ENCODE assay signal across 24 cellular contexts in the genomic region with DNA sequence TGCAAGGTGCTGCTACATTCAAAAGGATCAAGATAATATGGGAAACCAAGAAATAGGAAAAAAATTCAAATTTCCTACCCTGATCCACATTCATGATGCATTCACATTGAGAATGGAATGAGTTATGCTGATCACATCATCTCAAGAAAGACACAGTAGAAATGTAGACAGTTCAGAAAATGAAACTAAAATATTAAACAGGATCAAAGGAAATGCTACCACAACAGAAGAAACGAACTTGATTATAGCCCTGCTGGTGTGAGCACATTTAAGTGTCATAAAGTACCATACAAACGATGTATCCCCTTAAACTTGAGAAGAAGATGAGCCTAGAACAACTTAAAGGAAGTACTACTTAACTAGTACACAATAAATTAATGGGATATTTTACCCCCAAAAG. TPM values are rescaled to one million over a fixed set of nuclear protein-coding genes. Genes with fewer than 3 reads are reported as not detected.
DNase-seq lines count a peak whose midpoint lies in the region; ATAC-seq and TF ChIP-seq lines count a peak whose summit lies in the region.
"Had no signal": no experiment of that assay in that cellular context is flagged by ENCODE, and none has a peak within 500 bp of the region (broad histone marks: within the 10 kb centered on the region; RNA-seq: fewer than 3 reads in every experiment).

No MANE protein-coding gene starts in this region.

- peaks cover 17% of the 10 kb centered on the region for H3K4me1 Mint-ChIP-seq in activated T-cell treated with anti-CD3 and anti-CD28 coated beads, Interleukin-2, amount 50 U/mL, for 72 hours (ENCODE audit: low read depth)
- H3K4me1 Mint-ChIP-seq in stimulated activated naive CD8-positive, alpha-beta T cell treated with anti-CD3 and anti-CD28 coated beads, Interleukin-15, amount 100 ng/mL, for 72 hours = peaks cover 14% of the 10 kb centered on the region

- peak overlapping the region; percentile 39 for H2AFZ ChIP-seq in Loucy (ENCODE audit: low read length)

- H3K9me3 ChIP-seq in Loucy (ENCODE audit: insufficient read depth, low read depth, low read length) (no peaks in the 10 kb centered on the region), prostate gland (no peaks in the 10 kb centered on the region)
- H3K9me3 ChIP-seq: HAP-1, heart left ventricle, right lobe of liver, SJSA1 had no signal

- H3K4me2 ChIP-seq in Loucy (ENCODE audit: low read depth, low read length, poor library complexity, severe bottlenecking) = peak overlapping the region; percentile 64

- TF ChIP-seq POLR2A in prostate gland (IDR thresholded peaks at IDR 0.05) = no peak

- TF ChIP-seq CTCF in Loucy (conservative IDR thresholded peaks at IDR 0.05; ENCODE audit: low read length) (no peak), prostate gland (IDR thresholded peaks at IDR 0.05) (no peak)

- no peaks in the 10 kb centered on the region for H3F3A ChIP-seq in Loucy (ENCODE audit: low read depth)

- no peaks in the 10 kb centered on the region for H4K20me1 ChIP-seq in Loucy (ENCODE audit: insufficient read depth, low read length, poor library complexity, severe bottlenecking)

- ATAC-seq in activated T-cell treated with anti-CD3 and anti-CD28 coated beads, Interleukin-2, amount 50 U/mL, for 72 hours (replicated peaks in 1 of 2) = peak; percentile 81 to 84
- peak; percentile 94 for ATAC-seq in stimulated activated naive CD8-positive, alpha-beta T cell treated with anti-CD3 and anti-CD28 coated beads, Interleukin-15, amount 100 ng/mL, for 72 hours
- ATAC-seq in left colon = no peak
- ATAC-seq: heart left ventricle, right lobe of liver had no signal

- H3K9me3 Mint-ChIP-seq in activated T-cell treated with anti-CD3 and anti-CD28 coated beads, Interleukin-2, amount 50 U/mL, for 72 hours = no peaks in the 10 kb centered on the region
- H3K9me3 Mint-ChIP-seq in stimulated activated naive CD8-positive, alpha-beta T cell treated with anti-CD3 and anti-CD28 coated beads, Interleukin-15, amount 100 ng/mL, for 72 hours = no peaks in the 10 kb centered on the region
- H3K9me3 Mint-ChIP-seq: activated T-helper 1 cell treated with anti-CD3 and anti-CD28 coated beads, Interleukin-12 subunit alpha, Interleukin-12 subunit beta, Interleukin-2, Interleukin-4 antibody, amounts not matched to agents 30 ng/mL and 10 ng/mL and 1 ng/mL, durations not matched to agents 14 hours and 24 hours and 36 hours; type B pancreatic cell had no signal

- H3K9ac ChIP-seq in Loucy (ENCODE audit: low read depth, low read length, poor library complexity, severe bottlenecking) = peak overlapping the region; percentile 40

- H3K27me3 Mint-ChIP-seq in activated T-cell treated with anti-CD3 and anti-CD28 coated beads, Interleukin-2, amount 50 U/mL, for 72 hours (ENCODE audit: low read depth) = no peaks in the 10 kb centered on the region
- no peaks in the 10 kb centered on the region for H3K27me3 Mint-ChIP-seq in stimulated activated naive CD8-positive, alpha-beta T cell treated with anti-CD3 and anti-CD28 coated beads, Interleukin-15, amount 100 ng/mL, for 72 hours
- H3K27me3 Mint-ChIP-seq: type B pancreatic cell had no signal

- peak overlapping the region; percentile 88 for H3K27ac Mint-ChIP-seq in activated T-cell treated with anti-CD3 and anti-CD28 coated beads, Interleukin-2, amount 50 U/mL, for 72 hours
- peak overlapping the region in 1 of 2 donors; percentile 89 for H3K27ac Mint-ChIP-seq in stimulated activated naive CD8-positive, alpha-beta T cell treated with anti-CD3 and anti-CD28 coated beads, Interleukin-15, amount 100 ng/mL, for 72 hours
- H3K27ac Mint-ChIP-seq: activated T-helper 1 cell treated with anti-CD3 and anti-CD28 coated beads, Interleukin-12 subunit alpha, Interleukin-12 subunit beta, Interleukin-2, Interleukin-4 antibody, amounts not matched to agents 30 ng/mL and 10 ng/mL and 1 ng/mL, durations not matched to agents 14 hours and 24 hours and 36 hours; type B pancreatic cell had no signal

- H3K4me3 ChIP-seq in Loucy (ENCODE audit: low read length, poor library complexity, severe bottlenecking) (peak overlapping the region; percentile 47), prostate gland (no peak overlapping the region)
- H3K4me3 ChIP-seq: HAP-1, heart left ventricle, right lobe of liver, SJSA1 had no signal

- H3K27me3 ChIP-seq in Loucy (ENCODE audit: insufficient read depth, low read length, poor library complexity, severe bottlenecking) (no peaks in the 10 kb centered on the region), prostate gland (replicated peaks; ENCODE audit: insufficient read depth) (no peaks in the 10 kb centered on the region)
- H3K27me3 ChIP-seq: heart left ventricle, right lobe of liver, SJSA1 had no signal

- DNase-seq in activated T-cell treated with anti-CD3 and anti-CD28 coated beads, Interleukin-2, amount 50 U/mL, for 72 hours = no peak
- no peak for DNase-seq in activated T-cell treated with anti-CD3 and anti-CD28 coated beads, Interleukin-2, amount 50 U/mL, for 48 hours
- peak; percentile 45 for DNase-seq in central memory CD4-positive, alpha-beta T cell
- no peak for DNase-seq in stimulated activated naive CD8-positive, alpha-beta T cell treated with anti-CD3 and anti-CD28 coated beads, Interleukin-15, amount 100 ng/mL, for 72 hours
- DNase-seq in prostate gland (ENCODE audit: low spot score) (no peak), left colon (no peak), NCI-H2171 (lab: John Stamatoyannopoulos, UW) (no peak)
- DNase-seq: activated CD4-positive, alpha-beta T cell treated with anti-CD3 and anti-CD28 coated beads, Interleukin-2, amount 50 U/mL, for 1 hour; aorta; cerebellar nuclear complex; effector CD8-positive, alpha-beta T cell; heart left ventricle; Karpas-422; NCI-H1105 treated with DMSO at 0.1 percent for 48 hours; NCI-H526; occipital lobe; right lobe of liver; stimulated activated naive CD4-positive, alpha-beta T cell treated with Interleukin-2 at 50 U/mL for 16 hours; T1000 had no signal

- H3K9me2 ChIP-seq in Loucy (replicated peaks; ENCODE audit: low read depth, low read length) = no peaks in the 10 kb centered on the region

- H3K79me2 ChIP-seq in Loucy (ENCODE audit: insufficient read depth, low read length) = no peaks in the 10 kb centered on the region

- H3K4me1 ChIP-seq in Loucy (ENCODE audit: insufficient read depth, low read length, poor library complexity, severe bottlenecking) = peaks cover 12% of the 10 kb centered on the region
- H3K4me1 ChIP-seq in prostate gland (replicated peaks) = no peaks in the 10 kb centered on the region
- H3K4me1 ChIP-seq: right lobe of liver, SJSA1 had no signal

- H3K4me3 Mint-ChIP-seq in activated T-cell treated with anti-CD3 and anti-CD28 coated beads, Interleukin-2, amount 50 U/mL, for 72 hours = peak overlapping the region; percentile 26 to 87
- peak overlapping the region; percentile 58 to 77 for H3K4me3 Mint-ChIP-seq in stimulated activated naive CD8-positive, alpha-beta T cell treated with anti-CD3 and anti-CD28 coated beads, Interleukin-15, amount 100 ng/mL, for 72 hours
- H3K4me3 Mint-ChIP-seq: activated T-helper 1 cell treated with anti-CD3 and anti-CD28 coated beads, Interleukin-12 subunit alpha, Interleukin-12 subunit beta, Interleukin-2, Interleukin-4 antibody, amounts not matched to agents 30 ng/mL and 10 ng/mL and 1 ng/mL, durations not matched to agents 14 hours and 24 hours and 36 hours; type B pancreatic cell had no signal

- 50% methylated on average over 2 of the region's 2 CpGs for WGBS in prostate gland

- intact Hi-C loops in prostate gland (cut with DNase I) = no loop called here
- intact Hi-C loops in left colon (cut with DNase I, micrococcal nuclease) = no loop called here

- H3K27ac ChIP-seq in prostate gland = no peak overlapping the region
- H3K27ac ChIP-seq: heart left ventricle, right lobe of liver, SJSA1 had no signal

- H3K36me3 Mint-ChIP-seq in activated T-cell treated with anti-CD3 and anti-CD28 coated beads, Interleukin-2, amount 50 U/mL, for 72 hours (ENCODE audit: insufficient read depth in 2 of 2) = peaks cover 0 to 2% of the 10 kb centered on the region in 2 donors

- H3K36me3 ChIP-seq in Loucy (ENCODE audit: insufficient read depth, low read length) (no peaks in the 10 kb centered on the region), prostate gland (no peaks in the 10 kb centered on the region)
- H3K36me3 ChIP-seq: right lobe of liver, SJSA1 had no signal

RNA-seq across cellular contexts. Expression of a gene that starts 21.3 kb away (rescaled TPM):
- 1 to 10 TPM; 3.4 to 4.3 TPM for total RNA-seq in activated T-cell treated with anti-CD3 and anti-CD28 coated beads, Interleukin-2, amount 50 U/mL, for 72 hours
- total RNA-seq in prostate gland = 1 to 10 TPM; 6.6 to 8.4 TPM
- 10 to 100 TPM in 1 of 2 donors, 1 to 10 TPM in 1; 7.2 to 10.9 TPM for total RNA-seq in left colon
